Comparison of ENCODE assay signal across 9 cellular contexts in the genomic region with DNA sequence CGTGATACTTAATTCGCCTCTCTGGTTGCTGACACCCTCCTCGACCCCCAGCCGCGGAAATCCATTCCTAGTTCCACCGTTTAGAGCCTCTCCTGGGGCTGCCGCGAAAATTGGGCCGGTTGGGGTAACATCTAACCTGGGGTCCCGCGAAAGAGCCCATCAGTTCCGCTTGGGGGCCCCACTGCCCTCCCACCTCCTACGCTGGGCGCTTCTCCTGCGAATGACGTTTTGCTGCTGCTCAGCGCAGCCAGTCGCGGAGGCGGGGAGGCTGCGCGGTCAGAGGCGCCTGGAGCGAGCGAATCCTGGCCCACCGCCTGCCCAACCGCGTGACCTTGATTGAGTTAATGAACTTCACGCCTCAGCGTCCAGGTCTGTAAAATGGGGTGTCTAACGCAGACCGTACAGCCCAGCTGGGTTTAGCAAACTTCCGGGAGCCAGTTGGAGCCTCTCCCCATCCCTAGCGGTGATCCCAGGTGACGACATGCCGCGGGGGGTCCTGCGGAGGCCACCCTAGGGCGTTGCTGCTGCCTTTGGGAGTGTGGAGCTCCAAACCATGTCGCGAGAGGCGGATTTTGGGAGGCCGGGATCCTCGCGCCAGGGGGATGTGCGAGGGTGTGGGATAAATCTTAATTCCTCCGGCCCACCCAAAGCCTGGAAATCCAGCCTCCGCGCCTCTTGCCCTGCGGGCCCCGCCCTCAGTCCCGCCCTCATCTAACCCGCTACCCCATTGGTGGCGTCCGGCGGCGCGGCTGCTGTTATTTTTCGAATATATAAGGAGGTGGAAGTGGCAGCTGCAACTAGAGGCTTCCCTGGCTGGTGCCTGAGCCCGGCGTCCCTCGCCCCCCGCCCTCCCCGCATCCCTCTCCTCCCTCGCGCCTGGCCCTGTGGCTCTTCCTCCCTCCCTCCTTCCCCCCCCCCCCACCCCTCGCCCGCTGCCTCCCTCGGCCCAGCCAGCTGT. TPM values are rescaled to one million over a fixed set of nuclear protein-coding genes. Genes with fewer than 3 reads are reported as not detected.
DNase-seq lines count a peak whose midpoint lies in the region; ATAC-seq, FAIRE-seq and TF ChIP-seq lines count a peak whose summit lies in the region.
"Had no signal": no experiment of that assay in that cellular context is flagged by ENCODE, and none has a peak within 500 bp of the region (broad histone marks: within the 10 kb centered on the region; RNA-seq: fewer than 3 reads in every experiment).

TSS of gene CDC25B (plus strand) at position 800 of the 958 bp plus-strand sequence. CDS start 222 bp downstream, outside the sequence.

- peaks cover 0 to 16% of the 10 kb centered on the region in 2 donors for H3K4me1 ChIP-seq in kidney (ENCODE audit: control insufficient read depth in 1 of 2, insufficient read depth in 1 of 2, low read depth in 1 of 2, low read length in 2 of 2)

- peak within 1 kb of the TSS; percentile 95 for H3K27ac Mint-ChIP-seq in central memory CD8-positive, alpha-beta T cell (ENCODE audit: low read depth)

- peaks cover 45% of the 10 kb centered on the region for H3K4me1 Mint-ChIP-seq in central memory CD8-positive, alpha-beta T cell

- ATAC-seq in HG03439 (IDR thresholded peaks at IDR 0.05; ENCODE audit: unreplicated experiment), result peak; percentile 66
- peak; percentile 83 to 84 for ATAC-seq in activated CD4-positive, CD25-positive, alpha-beta regulatory T cell treated with anti-CD3 and anti-CD28 coated beads, Interleukin-2, amount 50 U/mL, for 24 hours
- peak; percentile 86 for ATAC-seq in central memory CD8-positive, alpha-beta T cell (replicated peaks; ENCODE audit: extremely low read depth, poor library complexity, severe bottlenecking)

- peak within 1 kb of the TSS; percentile 99 for H3K4me3 Mint-ChIP-seq in central memory CD8-positive, alpha-beta T cell

- peak within 1 kb of the TSS; percentile 79 to 92 for H3K4me3 ChIP-seq in kidney (ENCODE audit: low read length in 2 of 2)

- peak; percentile 61 for TF ChIP-seq POLR2A in GM19099 (IDR thresholded peaks at IDR 0.05; ENCODE audit: extremely low read depth, insufficient read length, low read depth)

- peak within 1 kb of the TSS; percentile 97 for H3K27ac ChIP-seq in kidney (ENCODE audit: low read depth in 2 of 2, low read length in 2 of 2)

- no peak for FAIRE-seq in kidney (lab: Jason Lieb, UNC)
- FAIRE-seq: colon had no signal

- intact Hi-C loops in kidney (cut with DNase I), result no loop called here

- no peaks in the 10 kb centered on the region for H3K9me3 ChIP-seq in kidney (ENCODE audit: control insufficient read depth in 1 of 2, low read length in 2 of 2)

- no peaks in the 10 kb centered on the region for H3K9me3 Mint-ChIP-seq in central memory CD8-positive, alpha-beta T cell

- no peaks in the 10 kb centered on the region for H3K36me3 ChIP-seq in kidney (ENCODE audit: control insufficient read depth in 1 of 2, insufficient read depth in 2 of 2, low read length in 2 of 2)

- peak; percentile 95 for DNase-seq in AG20443 (ENCODE audit: low spot score)
- DNase-seq in NCI-H460 (ENCODE audit: extremely low read depth, low read depth), result peak; percentile 90
- DNase-seq in central memory CD8-positive, alpha-beta T cell (ENCODE audit: low spot score in 2 of 2), result peak; percentile 76 to 79
- peak; percentile 97 for DNase-seq in kidney
- DNase-seq in stimulated activated CD4-positive, alpha-beta T cell treated with anti-CD3 and anti-CD28 coated beads, Interleukin-15, amount 100 ng/mL, for 48 hours (ENCODE audit: low read depth in 2 of 2), result peak; percentile 84 to 87

- peaks cover 32% of the 10 kb centered on the region for H3K36me3 Mint-ChIP-seq in central memory CD8-positive, alpha-beta T cell (ENCODE audit: insufficient read depth)

- peak within 1 kb of the TSS; percentile 71 to 98 for H3K9ac ChIP-seq in kidney (ENCODE audit: low read length in 2 of 2)

- TF ChIP-seq CTCF in kidney (IDR thresholded peaks at IDR 0.05; ENCODE audit: borderline replicate concordance, extremely low read depth, insufficient read depth), result peak; percentile 9

- no peaks in the 10 kb centered on the region for H3K27me3 Mint-ChIP-seq in central memory CD8-positive, alpha-beta T cell

RNA-seq across cellular contexts. Expression of gene CDC25B, which starts in this region (rescaled TPM):
- 64.3 and 66.7 TPM in 2 replicates for total RNA-seq in NCI-H460 (2014; rRNA removed; shearing (Covaris generic))
- 85.4 and 87.9 TPM in 2 replicates for polyA plus RNA-seq in NCI-H460 (2014; cell fraction: nucleus; rRNA removed)
- total RNA-seq in kidney, result 40.3 TPM
- 24.1 TPM for polyA plus RNA-seq in kidney (ENCODE audit: insufficient read depth, low read depth, low replicate concordance)

Comparison
In these comparisons a context has a peak if more than half of its experiments do, and no peak if none do; other contexts are left out.
1. Peak in every context shown above with its lines: DNase-seq, ATAC-seq, H3K4me3 ChIP-seq and H3K27ac ChIP-seq.